In the genomic region with DNA sequence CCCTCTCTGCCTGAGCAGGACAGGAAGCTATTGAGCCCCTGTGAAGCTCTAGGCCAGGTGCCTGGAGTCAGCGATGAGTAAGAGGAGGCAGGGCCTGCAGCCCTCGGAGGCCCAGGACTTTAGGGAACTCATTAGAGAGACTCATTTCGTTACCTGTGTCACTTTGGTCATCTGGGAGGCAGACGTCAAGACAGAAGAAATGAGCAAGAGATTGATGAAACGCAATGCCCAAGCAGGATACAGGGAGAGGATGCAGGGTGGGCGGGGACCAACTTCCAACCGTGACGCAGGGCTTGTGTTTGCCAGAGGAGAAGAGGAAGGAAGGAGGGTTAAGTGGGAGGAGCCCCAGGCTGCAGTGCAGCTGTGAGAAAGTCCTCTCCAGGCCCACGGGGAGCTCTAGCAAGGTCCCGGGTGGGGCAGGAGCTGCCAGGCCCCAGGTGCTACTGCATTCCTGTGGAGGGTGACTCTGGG, we compare ENCODE assay signal across 8 cellular contexts. TPM values are rescaled to one million over a fixed set of nuclear protein-coding genes. Genes with fewer than 3 reads are reported as not detected.
DNase-seq lines count a peak whose midpoint lies in the region; ATAC-seq and TF ChIP-seq lines count a peak whose summit lies in the region.

No MANE protein-coding gene starts in this region.

- in situ Hi-C loops in IMR-90 (cut with MboI; ENCODE audit: low sequenced_read_pairs): loop anchor here (25.0 kb wide), 2 partner anchors 1767 to 1892 kb away; no protein-coding TSS in a partner anchor

- no peaks in the 10 kb centered on the region for H3K27me3 Mint-ChIP-seq in naive thymus-derived CD4-positive, alpha-beta T cell

- no peak overlapping the region for H3K18ac ChIP-seq in IMR-90 (ENCODE audit: low read depth, low read length)

- H2AK9ac ChIP-seq in IMR-90 (replicated peaks; ENCODE audit: low read depth, low read length, poor library complexity): peak overlapping the region; percentile 26

- no peaks in the 10 kb centered on the region for H3K9me3 Mint-ChIP-seq in naive thymus-derived CD4-positive, alpha-beta T cell

- POLR2A ChIA-PET in IMR-90 (lab: Charles Lee; ENCODE audit: unreplicated experiment): no interaction called here
- POLR2A ChIA-PET in naive thymus-derived CD4-positive, alpha-beta T cell (lab: Charles Lee): interaction anchor here (1.0 kb wide), 1 partner anchor 26 kb away, joined by 5 read pairs; no protein-coding TSS in a partner anchor

- H3K27ac Mint-ChIP-seq in naive thymus-derived CD4-positive, alpha-beta T cell: peak overlapping the region; percentile 77 to 96 (median 91)

- 0 out of 2 replicates have a peak overlapping the region, but pooled peaks have one; percentile 56 for H4K5ac ChIP-seq in IMR-90 (ENCODE audit: low read depth, low read length)

- no peak overlapping the region; the same call in 2 of the 3 replicates for H2BK15ac ChIP-seq in IMR-90 (ENCODE audit: low read depth, low read length)

- H3K4me1 ChIP-seq in IMR-90 (ENCODE audit: control insufficient read depth, insufficient read depth, low read length): peaks cover 6% of the 10 kb centered on the region
- H3K4me1 ChIP-seq in effector memory CD4-positive, alpha-beta T cell (ENCODE audit: control insufficient read depth, insufficient read depth, low read length, poor library complexity, severe bottlenecking): peaks cover 17% of the 10 kb centered on the region
- H3K4me1 ChIP-seq in naive thymus-derived CD4-positive, alpha-beta T cell (ENCODE audit: control insufficient read depth in 2 of 2, insufficient read depth in 2 of 2, low read length in 2 of 2): peaks cover 4 to 24% of the 10 kb centered on the region in 2 donors

- no peaks in the 10 kb centered on the region for H3K9me3 ChIP-seq in IMR-90 (ENCODE audit: control insufficient read depth, insufficient read depth, low read length)
- no peaks in the 10 kb centered on the region for H3K9me3 ChIP-seq in effector memory CD4-positive, alpha-beta T cell (ENCODE audit: control insufficient read depth, low read length)
- no peaks in the 10 kb centered on the region for H3K9me3 ChIP-seq in naive thymus-derived CD4-positive, alpha-beta T cell (ENCODE audit: control insufficient read depth in 2 of 3, low read length in 3 of 3)

- H3K27ac ChIP-seq in IMR-90 (ENCODE audit: insufficient read depth, low read length): no peak overlapping the region
- H3K27ac ChIP-seq in effector memory CD4-positive, alpha-beta T cell (ENCODE audit: insufficient read depth, low read length, poor library complexity, severe bottlenecking): peak overlapping the region; percentile 47
- peak overlapping the region; percentile 58 for H3K27ac ChIP-seq in naive thymus-derived CD4-positive, alpha-beta T cell (ENCODE audit: low read depth, low read length)

- CTCF ChIA-PET in IMR-90 (lab: Yijun Ruan, JAX): no interaction called here
- CTCF ChIA-PET in naive thymus-derived CD4-positive, alpha-beta T cell (lab: Charles Lee): interaction anchor here (0.7 to 1.6 kb wide), 2 partner anchors 150 to 285 kb away, joined by 3 to 7 read pairs; no protein-coding TSS in a partner anchor

- H3K4ac ChIP-seq in IMR-90 (ENCODE audit: low read depth, low read length): peak overlapping the region; percentile 40; the same call in 1 of the 2 replicates

- peak overlapping the region; percentile 75 for H2AFZ ChIP-seq in IMR-90 (replicated peaks; ENCODE audit: low read length, poor library complexity)

- 0 out of 2 replicates have a peak overlapping the region, but pooled peaks have one; percentile 21 for H2AK5ac ChIP-seq in IMR-90 (ENCODE audit: low read depth, low read length)

- H3K4me3 Mint-ChIP-seq in naive thymus-derived CD4-positive, alpha-beta T cell: peak overlapping the region; percentile 81 to 100 (median 88)

- H3K36me3 Mint-ChIP-seq in naive thymus-derived CD4-positive, alpha-beta T cell: peaks cover 0 to 4% (median 0%) of the 10 kb centered on the region in 5 donors

- peaks cover 26% of the 10 kb centered on the region for H3K9me1 ChIP-seq in IMR-90 (ENCODE audit: insufficient read depth, low read length)

- dilution Hi-C loops in IMR-90 (cut with HindIII; ENCODE audit: low sequenced_read_pairs, unreplicated experiment): no loop called here

- no peaks in the 10 kb centered on the region for H3K79me1 ChIP-seq in IMR-90 (ENCODE audit: low read depth in 1 of 2, low read length in 2 of 2)

- no peak overlapping the region for H2BK20ac ChIP-seq in IMR-90 (ENCODE audit: low read depth, low read length)

- no peaks in the 10 kb centered on the region for H3K27me3 ChIP-seq in IMR-90 (ENCODE audit: control insufficient read depth, insufficient read depth, low read length)
- H3K27me3 ChIP-seq in effector memory CD4-positive, alpha-beta T cell (replicated peaks; ENCODE audit: control insufficient read depth, insufficient read depth, low read length, poor library complexity, severe bottlenecking): no peaks in the 10 kb centered on the region
- no peaks in the 10 kb centered on the region for H3K27me3 ChIP-seq in naive thymus-derived CD4-positive, alpha-beta T cell (ENCODE audit: control insufficient read depth in 2 of 2, insufficient read depth in 2 of 2, low read length in 2 of 2)

- no peak for TF ChIP-seq CTCF in IMR-90 (conservative IDR thresholded peaks at IDR 0.05; ENCODE audit: low read depth, low read length)

- H4K8ac ChIP-seq in IMR-90 (ENCODE audit: low read depth in 2 of 2, low read length in 2 of 2): peak overlapping the region; percentile 75 to 78; a peak in 3 of 4 replicates

- BruUV-seq in IMR-90 (replicated peaks; lab: Mats Ljungman, UMichigan): no TSS peak

- no peak overlapping the region for H3K4me3 ChIP-seq in IMR-90 (ENCODE audit: insufficient read depth, low read depth, low read length)
- peak overlapping the region; percentile 26 for H3K4me3 ChIP-seq in effector memory CD4-positive, alpha-beta T cell (ENCODE audit: insufficient read depth, low read depth, low read length, poor library complexity, severe bottlenecking)
- H3K4me3 ChIP-seq in naive thymus-derived CD4-positive, alpha-beta T cell (ENCODE audit: low read length): peak overlapping the region; percentile 70

- H3K14ac ChIP-seq in IMR-90 (replicated peaks; ENCODE audit: low read depth, low read length): peak overlapping the region; percentile 59; the same call in 1 of the 2 replicates

- H2BK120ac ChIP-seq in IMR-90 (ENCODE audit: low read depth, low read length): no peak overlapping the region

- no peak overlapping the region for H3K56ac ChIP-seq in IMR-90 (ENCODE audit: extremely low read depth, insufficient read depth, low read length)

- DNase-seq in IMR-90: peak; percentile 61
- peak; percentile 16 to 37 (median 27) for DNase-seq in effector memory CD4-positive, alpha-beta T cell
- DNase-seq in naive thymus-derived CD4-positive, alpha-beta T cell: peak in 8 of 9 donors; percentile 49 to 69 (median 60)
- DNase-seq in OCI-M1 (lab: John Stamatoyannopoulos, UW): no peak

- H3K4me1 Mint-ChIP-seq in naive thymus-derived CD4-positive, alpha-beta T cell: peaks cover 19 to 71% (median 62%) of the 10 kb centered on the region in 7 donors

- no peak overlapping the region for H4K91ac ChIP-seq in IMR-90 (ENCODE audit: insufficient read depth, low read depth, low read length)

- H3K9ac ChIP-seq in IMR-90 (ENCODE audit: low read depth, low read length): no peak overlapping the region

- no peak for TF ChIP-seq RAD21 in IMR-90 (IDR thresholded peaks at IDR 0.05; ENCODE audit: low read length)

- ATAC-seq in GM18502 (IDR thresholded peaks at IDR 0.05; ENCODE audit: poor library complexity, unreplicated experiment) (peak; percentile 80), IMR-90 (ENCODE audit: low read depth) (peak; percentile 59), HG02759 (IDR thresholded peaks at IDR 0.05; ENCODE audit: unreplicated experiment) (no peak), GM21576 (IDR thresholded peaks at IDR 0.05; ENCODE audit: unreplicated experiment) (no peak)
- ATAC-seq in activated CD4-positive, CD25-positive, alpha-beta regulatory T cell treated with anti-CD3 and anti-CD28 coated beads, Interleukin-2, amount 50 U/mL, for 24 hours: peak; percentile 97
- ATAC-seq in naive thymus-derived CD4-positive, alpha-beta T cell: peak; percentile 93

- intact Hi-C loops in IMR-90 (cut with micrococcal nuclease): no loop called here
- intact Hi-C loops in naive thymus-derived CD4-positive, alpha-beta T cell (cut with micrococcal nuclease): loop anchor here in 1 of 2 donors (1.0 kb wide), 1 partner anchor 108 kb away; no protein-coding TSS in a partner anchor

- H4K20me1 ChIP-seq in IMR-90 (ENCODE audit: insufficient read depth, low read length): peaks cover 9% of the 10 kb centered on the region

- 38% methylated on average over 8 of the region's 10 CpGs; no CpG with 5 or more reads in 1 of the 2 experiments for WGBS in IMR-90 (ENCODE audit: extremely low coverage in 2 of 2, insufficient read length in 1 of 2), 2 experiments

- H3K23ac ChIP-seq in IMR-90 (ENCODE audit: low read depth, low read length): no peak overlapping the region

- H3K4me2 ChIP-seq in IMR-90 (ENCODE audit: low read depth, low read length): no peak overlapping the region

- TF ChIP-seq POLR2A in IMR-90 (IDR thresholded peaks at IDR 0.05; ENCODE audit: low read depth, low read length): no peak

- no peaks in the 10 kb centered on the region for H3K36me3 ChIP-seq in IMR-90 (ENCODE audit: control insufficient read depth, insufficient read depth, low read length)
- no peaks in the 10 kb centered on the region for H3K36me3 ChIP-seq in effector memory CD4-positive, alpha-beta T cell (ENCODE audit: control insufficient read depth, insufficient read depth, low read length)
- H3K36me3 ChIP-seq in naive thymus-derived CD4-positive, alpha-beta T cell (ENCODE audit: control insufficient read depth in 2 of 3, insufficient read depth in 3 of 3, low read length in 3 of 3): no peaks in the 10 kb centered on the region

- no peak overlapping the region for H2BK5ac ChIP-seq in IMR-90 (ENCODE audit: low read depth, low read length, poor library complexity, severe bottlenecking)

TF ChIP-seq in IMR-90, 13 proteins besides CTCF, POLR2A, EP300 and RAD21 (continues in another document):
- TF ChIP-seq CHD1 (IDR thresholded peaks at IDR 0.05; ENCODE audit: low read depth, low read length): no peak
- TF ChIP-seq SMC3 (IDR thresholded peaks at IDR 0.05; ENCODE audit: low read depth, low read length): no peak
- TF ChIP-seq, protein P1, sequence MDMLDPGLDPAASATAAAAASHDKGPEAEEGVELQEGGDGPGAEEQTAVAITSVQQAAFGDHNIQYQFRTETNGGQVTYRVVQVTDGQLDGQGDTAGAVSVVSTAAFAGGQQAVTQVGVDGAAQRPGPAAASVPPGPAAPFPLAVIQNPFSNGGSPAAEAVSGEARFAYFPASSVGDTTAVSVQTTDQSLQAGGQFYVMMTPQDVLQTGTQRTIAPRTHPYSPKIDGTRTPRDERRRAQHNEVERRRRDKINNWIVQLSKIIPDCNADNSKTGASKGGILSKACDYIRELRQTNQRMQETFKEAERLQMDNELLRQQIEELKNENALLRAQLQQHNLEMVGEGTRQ (IDR thresholded peaks at IDR 0.05; ENCODE audit: low read depth, low read length): no peak

RNA-seq across cellular contexts. Expression of a gene that starts 26.4 kb away (rescaled TPM):
- total RNA-seq in IMR-90 (2012; rRNA removed): 14.3 and 14.4 TPM in 2 replicates
- polyA plus RNA-seq in IMR-90 (2012; rRNA removed): 89.0 and 93.9 TPM in 2 replicates
- 41.2 and 78.7 TPM in 2 replicates for polyA plus RNA-seq in IMR-90 (2012; cell fraction: cytosol; rRNA removed)
- 60.2 and 62.3 TPM in 2 replicates for polyA plus RNA-seq in IMR-90 (2012; cell fraction: nucleus; rRNA removed; ENCODE audit: low replicate concordance)
- total RNA-seq in naive thymus-derived CD4-positive, alpha-beta T cell: 10 to 100 TPM; 18.1 to 25.7 (median 21.0) TPM
- polyA plus RNA-seq in naive thymus-derived CD4-positive, alpha-beta T cell: 1 to 10 TPM; 4.2 to 9.2 TPM

Comparison
In these comparisons a context has a peak if more than half of its experiments do, and no peak if none do; other contexts are left out.
1. ATAC-seq: peak in GM18502 (single experiment), IMR-90 (single experiment), activated CD4-positive, CD25-positive, alpha-beta regulatory T cell treated with anti-CD3 and anti-CD28 coated beads, Interleukin-2, amount 50 U/mL, for 24 hours (2 of 2) and naive thymus-derived CD4-positive, alpha-beta T cell (single experiment); none in HG02759 (single experiment) and GM21576 (single experiment).